2 cellular contexts compared by ENCODE assay signal in the genomic region with DNA sequence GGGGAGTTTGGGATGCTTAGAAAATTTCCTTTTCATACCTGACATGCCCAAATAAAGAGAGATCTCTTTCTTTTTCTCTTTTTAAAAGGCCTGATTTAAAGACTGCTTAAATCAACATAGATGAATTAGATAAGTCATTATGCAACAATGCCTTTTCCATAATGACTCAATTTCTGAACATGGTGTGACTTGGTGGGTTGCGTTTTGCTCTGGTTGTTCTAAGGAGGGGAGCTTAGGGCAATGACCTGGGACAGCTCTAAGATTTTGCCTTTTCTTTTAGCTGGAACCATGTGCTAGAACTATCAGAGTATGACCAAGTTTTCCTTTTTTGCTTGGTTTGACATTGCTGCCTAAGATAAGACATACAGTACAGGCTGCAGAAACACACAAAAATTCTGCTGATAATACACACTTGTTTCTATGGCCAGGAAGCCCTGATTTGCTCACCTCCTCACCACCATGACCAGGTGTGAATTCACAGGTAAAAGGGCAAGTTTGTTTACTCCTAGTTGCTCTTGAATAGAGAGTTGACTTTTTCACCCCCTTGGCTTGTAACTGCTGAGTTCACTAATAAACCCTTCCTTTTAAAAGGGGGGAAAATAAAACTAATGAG.
TF ChIP-seq lines count a peak whose summit lies in the region.

No MANE protein-coding gene starts in this region.

TF ChIP-seq in endothelial cell of umbilical vein, 7 proteins besides CTCF, POLR2A, EP300 and RAD21:
- TF ChIP-seq, protein P1, sequence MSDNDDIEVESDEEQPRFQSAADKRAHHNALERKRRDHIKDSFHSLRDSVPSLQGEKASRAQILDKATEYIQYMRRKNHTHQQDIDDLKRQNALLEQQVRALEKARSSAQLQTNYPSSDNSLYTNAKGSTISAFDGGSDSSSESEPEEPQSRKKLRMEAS (IDR thresholded peaks at IDR 0.05; ENCODE audit: insufficient read depth, insufficient read length), result no peak
- TF ChIP-seq EZH2 (IDR thresholded peaks at IDR 0.05; ENCODE audit: borderline replicate concordance, low read depth, low read length, severe bottlenecking) (no peak), MYC (IDR thresholded peaks at IDR 0.05; ENCODE audit: low read depth, low read length) (no peak), POLR2AphosphoS5 (IDR thresholded peaks at IDR 0.05; ENCODE audit: insufficient read depth, low read depth, low read length) (no peak), FOS (IDR thresholded peaks at IDR 0.05; ENCODE audit: borderline replicate concordance, insufficient read depth, low read length) (no peak), JUN (IDR thresholded peaks at IDR 0.05; ENCODE audit: borderline replicate concordance, insufficient read depth, insufficient read length, low read depth) (no peak), GATA2 (IDR thresholded peaks at IDR 0.05; ENCODE audit: insufficient read depth, insufficient read length, low read depth, low read length) (peak; percentile 31)

TF ChIP-seq in SK-N-SH, 30 proteins besides CTCF, POLR2A, EP300 and RAD21:
- TF ChIP-seq NFIC (IDR thresholded peaks at IDR 0.05; ENCODE audit: borderline replicate concordance) (no peak), GABPA (IDR thresholded peaks at IDR 0.05; ENCODE audit: low read depth) (no peak), MXI1 (IDR thresholded peaks at IDR 0.05; ENCODE audit: low read depth, low read length) (no peak), FOSL2 (IDR thresholded peaks at IDR 0.05; ENCODE audit: borderline replicate concordance, low read depth) (no peak), RXRA (IDR thresholded peaks at IDR 0.05; ENCODE audit: borderline replicate concordance, low read depth) (no peak), ELF1 (IDR thresholded peaks at IDR 0.05) (no peak), RCOR1 (IDR thresholded peaks at IDR 0.05; ENCODE audit: low read length) (no peak), TCF12 (IDR thresholded peaks at IDR 0.05) (no peak), EZH2phosphoT487 (IDR thresholded peaks at IDR 0.05; ENCODE audit: borderline replicate concordance, low read depth) (no peak), YY1 (IDR thresholded peaks at IDR 0.05; ENCODE audit: low read depth) (no peak)
- TF ChIP-seq, protein P2, sequence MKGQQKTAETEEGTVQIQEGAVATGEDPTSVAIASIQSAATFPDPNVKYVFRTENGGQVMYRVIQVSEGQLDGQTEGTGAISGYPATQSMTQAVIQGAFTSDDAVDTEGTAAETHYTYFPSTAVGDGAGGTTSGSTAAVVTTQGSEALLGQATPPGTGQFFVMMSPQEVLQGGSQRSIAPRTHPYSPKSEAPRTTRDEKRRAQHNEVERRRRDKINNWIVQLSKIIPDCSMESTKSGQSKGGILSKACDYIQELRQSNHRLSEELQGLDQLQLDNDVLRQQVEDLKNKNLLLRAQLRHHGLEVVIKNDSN (IDR thresholded peaks at IDR 0.05; ENCODE audit: borderline replicate concordance, low read depth), result no peak
- TF ChIP-seq, protein P3, sequence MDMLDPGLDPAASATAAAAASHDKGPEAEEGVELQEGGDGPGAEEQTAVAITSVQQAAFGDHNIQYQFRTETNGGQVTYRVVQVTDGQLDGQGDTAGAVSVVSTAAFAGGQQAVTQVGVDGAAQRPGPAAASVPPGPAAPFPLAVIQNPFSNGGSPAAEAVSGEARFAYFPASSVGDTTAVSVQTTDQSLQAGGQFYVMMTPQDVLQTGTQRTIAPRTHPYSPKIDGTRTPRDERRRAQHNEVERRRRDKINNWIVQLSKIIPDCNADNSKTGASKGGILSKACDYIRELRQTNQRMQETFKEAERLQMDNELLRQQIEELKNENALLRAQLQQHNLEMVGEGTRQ (IDR thresholded peaks at IDR 0.05; ENCODE audit: borderline replicate concordance, low read depth, low read length), result no peak
- TF ChIP-seq, protein P4, sequence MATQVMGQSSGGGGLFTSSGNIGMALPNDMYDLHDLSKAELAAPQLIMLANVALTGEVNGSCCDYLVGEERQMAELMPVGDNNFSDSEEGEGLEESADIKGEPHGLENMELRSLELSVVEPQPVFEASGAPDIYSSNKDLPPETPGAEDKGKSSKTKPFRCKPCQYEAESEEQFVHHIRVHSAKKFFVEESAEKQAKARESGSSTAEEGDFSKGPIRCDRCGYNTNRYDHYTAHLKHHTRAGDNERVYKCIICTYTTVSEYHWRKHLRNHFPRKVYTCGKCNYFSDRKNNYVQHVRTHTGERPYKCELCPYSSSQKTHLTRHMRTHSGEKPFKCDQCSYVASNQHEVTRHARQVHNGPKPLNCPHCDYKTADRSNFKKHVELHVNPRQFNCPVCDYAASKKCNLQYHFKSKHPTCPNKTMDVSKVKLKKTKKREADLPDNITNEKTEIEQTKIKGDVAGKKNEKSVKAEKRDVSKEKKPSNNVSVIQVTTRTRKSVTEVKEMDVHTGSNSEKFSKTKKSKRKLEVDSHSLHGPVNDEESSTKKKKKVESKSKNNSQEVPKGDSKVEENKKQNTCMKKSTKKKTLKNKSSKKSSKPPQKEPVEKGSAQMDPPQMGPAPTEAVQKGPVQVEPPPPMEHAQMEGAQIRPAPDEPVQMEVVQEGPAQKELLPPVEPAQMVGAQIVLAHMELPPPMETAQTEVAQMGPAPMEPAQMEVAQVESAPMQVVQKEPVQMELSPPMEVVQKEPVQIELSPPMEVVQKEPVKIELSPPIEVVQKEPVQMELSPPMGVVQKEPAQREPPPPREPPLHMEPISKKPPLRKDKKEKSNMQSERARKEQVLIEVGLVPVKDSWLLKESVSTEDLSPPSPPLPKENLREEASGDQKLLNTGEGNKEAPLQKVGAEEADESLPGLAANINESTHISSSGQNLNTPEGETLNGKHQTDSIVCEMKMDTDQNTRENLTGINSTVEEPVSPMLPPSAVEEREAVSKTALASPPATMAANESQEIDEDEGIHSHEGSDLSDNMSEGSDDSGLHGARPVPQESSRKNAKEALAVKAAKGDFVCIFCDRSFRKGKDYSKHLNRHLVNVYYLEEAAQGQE (IDR thresholded peaks at IDR 0.05; ENCODE audit: low read depth, low read length), result no peak
